ENCODE assay signal across 34 cellular contexts in genomic region chr7:145474287-145474686, GRCh38.
"Had no signal": no experiment of that assay in that cellular context is flagged by ENCODE, and none has a peak within 500 bp of the region (broad histone marks: within the 10 kb centered on the region; RNA-seq: fewer than 3 reads in every experiment).

No MANE protein-coding gene starts in this region.

- H3K4me1 ChIP-seq: adrenal gland, body of pancreas, breast epithelium had no signal

- H3K9me3 ChIP-seq: adrenal gland, body of pancreas, breast epithelium had no signal

- H3K4me3 ChIP-seq: adrenal gland, body of pancreas, breast epithelium had no signal

- DNase-seq: activated B cell treated with CpG ODN at 0.5 μM for 24 hours; activated CD4-positive, alpha-beta memory T cell treated with anti-CD3 and anti-CD28 coated beads for 36 hours; activated CD4-positive, alpha-beta T cell treated with anti-CD3 and anti-CD28 coated beads for 4 hours; activated CD4-positive, alpha-beta T cell treated with anti-CD3 and anti-CD28 coated beads, Interleukin-2, amount 10 ng/mL, durations not matched to agents 24 days and 14 days; activated CD4-positive, alpha-beta T cell treated with anti-CD3 and anti-CD28 coated beads, Interleukin-2, amount 50 U/mL, for 1 hour; activated CD4-positive, alpha-beta T cell treated with anti-CD3 and anti-CD28 coated beads, Interleukin-2, amount 50 U/mL, for 4 hours; activated CD4-positive, CD25-positive, alpha-beta regulatory T cell treated with anti-CD3 and anti-CD28 coated beads, Interleukin-2, amount 50 U/mL, for 72 hours; activated CD8-positive, alpha-beta memory T cell treated with anti-CD3 and anti-CD28 coated beads, Interleukin-2, amount 50 U/mL, for 4 hours; activated CD8-positive, alpha-beta T cell treated with anti-CD3 and anti-CD28 coated beads for 36 hours; activated effector memory CD4-positive, alpha-beta T cell treated with anti-CD3 and anti-CD28 coated beads, Interleukin-2, amount 50 U/mL, for 16 hours; activated gamma-delta T cell treated with Interleukin-2 at 50 U/mL for 16 hours; activated naive CD4-positive, alpha-beta T cell; activated naive CD4-positive, alpha-beta T cell treated with anti-CD3 and anti-CD28 coated beads for 36 hours; activated naive CD4-positive, alpha-beta T cell treated with anti-CD3 and anti-CD28 coated beads, Interleukin-2, amount 50 U/mL, for 16 hours; activated naive CD8-positive, alpha-beta T cell treated with anti-CD3 and anti-CD28 coated beads for 36 hours; activated T-cell treated with anti-CD3 and anti-CD28 coated beads for 4 hours; activated T-cell treated with anti-CD3 and anti-CD28 coated beads, Interleukin-2, amount 50 U/mL, for 1 hour; activated T-cell treated with anti-CD3 and anti-CD28 coated beads, Interleukin-2, amount 50 U/mL, for 4 hours; activated T-cell treated with anti-CD3 and anti-CD28 coated beads, Interleukin-2, amount 50 U/mL, for 72 hours; adrenal gland; amniotic stem cell; aorta; body of pancreas; brain microvascular endothelial cell; central memory CD4-positive, alpha-beta T cell; T-helper 1 cell; T-helper 2 cell; T-helper 9 cell had no signal

- FAIRE-seq: astrocyte, TTC549 had no signal

- H3K27ac ChIP-seq: adrenal gland, body of pancreas, brain microvascular endothelial cell, breast epithelium, VCaP had no signal

- H3K27me3 ChIP-seq: adrenal gland, body of pancreas, brain microvascular endothelial cell, breast epithelium had no signal

- H3K36me3 ChIP-seq: adrenal gland, brain microvascular endothelial cell, breast epithelium had no signal

- ATAC-seq: activated CD8-positive, alpha-beta T cell treated with anti-CD3 and anti-CD28 coated beads for 36 hours; activated naive CD4-positive, alpha-beta T cell treated with anti-CD3 and anti-CD28 coated beads, Interleukin-2, amount 50 U/mL, for 72 hours; activated T-cell treated with anti-CD3 and anti-CD28 coated beads, Interleukin-2, amount 50 U/mL, for 4 hours; activated T-cell treated with anti-CD3 and anti-CD28 coated beads, Interleukin-2, amount 50 U/mL, for 72 hours; activated T-helper 17 cell treated with anti-CD3 and anti-CD28 coated beads, Interleukin-2, amount 50 U/mL, for 72 hours; body of pancreas had no signal
